In genomic region chr18:63078471-63078870, GRCh38 we compare ENCODE assay signal across 14 cellular contexts.
A peak's percentile ranks its signal among the peaks of the same experiment; 100 is the strongest.
DNase-seq lines count a peak whose midpoint lies in the region; ATAC-seq and TF ChIP-seq lines count a peak whose summit lies in the region.
"Had no signal": no experiment of that assay in that cellular context is flagged by ENCODE, and none has a peak within 500 bp of the region (broad histone marks: within the 10 kb centered on the region; RNA-seq: fewer than 3 reads in every experiment).

No MANE protein-coding gene starts in this region.

- H3K27me3 ChIP-seq in BLaER1 treated with 17β-estradiol and CSF1 and Interleukin-3, amounts not matched to agents 10 nM and 100 nM, result no peaks in the 10 kb centered on the region
- H3K27me3 ChIP-seq: heart left ventricle, spleen had no signal

- 0 out of 22 replicates have a peak overlapping the region, but pooled peaks of 1 of the 11 experiments have one; percentile 5 for H3K9ac ChIP-seq in BLaER1 treated with 17β-estradiol and CSF1 and Interleukin-3, amounts not matched to agents 10 nM and 100 nM

- ATAC-seq in GM19043 (IDR thresholded peaks at IDR 0.05; ENCODE audit: low read depth, unreplicated experiment) (peak; percentile 82), HG02678 (IDR thresholded peaks at IDR 0.05; ENCODE audit: unreplicated experiment) (peak; percentile 79), HG03469 (IDR thresholded peaks at IDR 0.05; ENCODE audit: unreplicated experiment) (peak; percentile 91)
- no peak for ATAC-seq in activated naive CD4-positive, alpha-beta T cell treated with anti-CD3 and anti-CD28 coated beads, Interleukin-2, amount 50 U/mL, for 72 hours
- ATAC-seq: heart left ventricle had no signal

- H3K36me3 ChIP-seq in BLaER1 treated with 17β-estradiol and CSF1 and Interleukin-3, amounts not matched to agents 10 nM and 100 nM, result peaks cover 0 to 4% (median 0%) of the 10 kb centered on the region in 11 experiments; a peak in 3 of 22 replicates
- H3K36me3 ChIP-seq: heart left ventricle, spleen had no signal

- peak overlapping the region in 10 of 11 experiments; percentile 38 to 68 (median 56); a peak in 19 of 22 replicates for H3K27ac ChIP-seq in BLaER1 treated with 17β-estradiol and CSF1 and Interleukin-3, amounts not matched to agents 10 nM and 100 nM
- H3K27ac ChIP-seq: heart left ventricle, spleen, VCaP had no signal

- H3K4me1 ChIP-seq in BLaER1 treated with 17β-estradiol and CSF1 and Interleukin-3, amounts not matched to agents 10 nM and 100 nM, result peaks cover 18 to 53% (median 26%) of the 10 kb centered on the region in 10 experiments

- H3K4me3 ChIP-seq in BLaER1 treated with 17β-estradiol and CSF1 and Interleukin-3, amounts not matched to agents 10 nM and 100 nM, result no peak overlapping the region
- H3K4me3 ChIP-seq: heart left ventricle, spleen had no signal

- peak overlapping the region in 10 of 11 experiments; percentile 2 to 60 (median 34); a peak in 13 of 22 replicates for H3K4me2 ChIP-seq in BLaER1 treated with 17β-estradiol and CSF1 and Interleukin-3, amounts not matched to agents 10 nM and 100 nM

- peaks cover 32 to 51% (median 43%) of the 10 kb centered on the region in 11 experiments for H3K9me3 ChIP-seq in BLaER1 treated with 17β-estradiol and CSF1 and Interleukin-3, amounts not matched to agents 10 nM and 100 nM (replicated peaks in 1 of 11)

- no peak overlapping the region for H3K27ac Mint-ChIP-seq in activated naive CD4-positive, alpha-beta T cell treated with anti-CD3 and anti-CD28 coated beads, Interleukin-2, amount 50 U/mL, for 72 hours
- H3K27ac Mint-ChIP-seq: activated naive CD4-positive, alpha-beta T cell treated with anti-CD3 and anti-CD28 coated beads, Interleukin-2, amount 10 ng/mL, durations not matched to agents 7 days and 5 days had no signal

- peaks cover 5 to 6% of the 10 kb centered on the region in 2 donors for H3K9me3 Mint-ChIP-seq in activated naive CD4-positive, alpha-beta T cell treated with anti-CD3 and anti-CD28 coated beads, Interleukin-2, amount 50 U/mL, for 72 hours

- TF ChIP-seq POLR2A in erythroblast (IDR thresholded peaks at IDR 0.05; ENCODE audit: low read length), result no peak

- DNase-seq in NCI-H524 (lab: John Stamatoyannopoulos, UW) (no peak), erythroblast (lab: John Stamatoyannopoulos, UW) (no peak)
- no peak for DNase-seq in activated effector memory CD4-positive, alpha-beta T cell treated with anti-CD3 and anti-CD28 coated beads, Interleukin-2, amount 50 U/mL, for 16 hours
- DNase-seq in activated naive CD4-positive, alpha-beta T cell treated with anti-CD3 and anti-CD28 coated beads, Interleukin-2, amount 50 U/mL, for 72 hours (ENCODE audit: low spot score in 2 of 2), result no peak
- DNase-seq: activated naive CD4-positive, alpha-beta T cell treated with anti-CD3 and anti-CD28 coated beads, Interleukin-2, amount 10 ng/mL, durations not matched to agents 7 days and 5 days; dermis blood vessel endothelial cell; heart left ventricle; spleen; stimulated activated naive CD8-positive, alpha-beta T cell treated with anti-CD3 and anti-CD28 coated beads, Interleukin-15, Interleukin-2, amounts not matched to agents 100 U/mL and 50 U/mL, for 24 hours had no signal

- peaks cover 0 to 6% of the 10 kb centered on the region in 2 donors for H3K36me3 Mint-ChIP-seq in activated naive CD4-positive, alpha-beta T cell treated with anti-CD3 and anti-CD28 coated beads, Interleukin-2, amount 50 U/mL, for 72 hours

- no peaks in the 10 kb centered on the region for H4K20me1 ChIP-seq in BLaER1 treated with 17β-estradiol and CSF1 and Interleukin-3, amounts not matched to agents 10 nM and 100 nM

Comparison
In these comparisons a context has a peak if more than half of its experiments do, and no peak if none do; other contexts are left out.
1. ATAC-seq: peak in GM19043 (single experiment), HG02678 (single experiment) and HG03469 (single experiment); none in activated naive CD4-positive, alpha-beta T cell treated with anti-CD3 and anti-CD28 coated beads, Interleukin-2, amount 50 U/mL, for 72 hours (0 of 2).